1 cellular context compared by ENCODE assay signal in the genomic region with DNA sequence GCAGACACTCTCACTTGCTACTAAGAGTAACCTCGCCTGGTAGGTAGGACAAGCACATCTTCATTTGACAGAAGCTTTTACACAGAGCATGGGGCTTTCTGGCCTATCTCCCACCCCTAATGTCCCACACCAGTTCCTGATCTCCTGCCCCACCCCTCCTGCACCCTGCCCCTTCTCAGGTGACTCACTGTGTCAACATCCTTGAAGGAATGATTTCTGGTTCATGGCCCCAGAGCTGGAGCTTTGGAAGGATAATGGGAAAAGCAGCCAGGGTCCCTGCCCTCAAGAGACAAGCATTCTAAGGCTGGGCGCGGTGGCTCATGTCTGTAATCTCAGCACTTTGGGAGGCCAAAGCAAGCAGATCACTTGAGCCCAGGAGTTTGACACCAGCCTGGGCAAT.
TF ChIP-seq lines count a peak whose summit lies in the region.

No MANE protein-coding gene starts in this region.

TF ChIP-seq in endothelial cell of umbilical vein, 7 proteins besides CTCF, POLR2A, EP300 and RAD21:
- TF ChIP-seq, protein P1, sequence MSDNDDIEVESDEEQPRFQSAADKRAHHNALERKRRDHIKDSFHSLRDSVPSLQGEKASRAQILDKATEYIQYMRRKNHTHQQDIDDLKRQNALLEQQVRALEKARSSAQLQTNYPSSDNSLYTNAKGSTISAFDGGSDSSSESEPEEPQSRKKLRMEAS (IDR thresholded peaks at IDR 0.05; ENCODE audit: insufficient read depth, insufficient read length): no peak
- TF ChIP-seq MYC (IDR thresholded peaks at IDR 0.05; ENCODE audit: low read depth, low read length): no peak
- TF ChIP-seq GATA2 (IDR thresholded peaks at IDR 0.05; ENCODE audit: insufficient read depth, insufficient read length, low read depth, low read length): no peak
- TF ChIP-seq EZH2 (IDR thresholded peaks at IDR 0.05; ENCODE audit: borderline replicate concordance, low read depth, low read length, severe bottlenecking): no peak
- TF ChIP-seq JUN (IDR thresholded peaks at IDR 0.05; ENCODE audit: borderline replicate concordance, insufficient read depth, insufficient read length, low read depth): no peak
- TF ChIP-seq FOS (IDR thresholded peaks at IDR 0.05; ENCODE audit: borderline replicate concordance, insufficient read depth, low read length): no peak
- TF ChIP-seq POLR2AphosphoS5 (IDR thresholded peaks at IDR 0.05; ENCODE audit: insufficient read depth, low read depth, low read length): no peak
